1 cellular context compared by ENCODE assay signal in genomic region chr5:168342151-168342825, GRCh38.
TF ChIP-seq lines count a peak whose summit lies in the region.

No MANE protein-coding gene starts in this region.

TF ChIP-seq in IMR-90, 13 proteins besides CTCF, POLR2A, EP300 and RAD21:
- no peak for TF ChIP-seq SMC3 (IDR thresholded peaks at IDR 0.05; ENCODE audit: low read depth, low read length)
- peak; percentile 73 for TF ChIP-seq CEBPB (IDR thresholded peaks at IDR 0.05; ENCODE audit: low read depth, low read length)
- TF ChIP-seq MXI1 (IDR thresholded peaks at IDR 0.05; ENCODE audit: borderline replicate concordance, low read depth, low read length): no peak
